ENCODE assay signal across 9 cellular contexts in the genomic region with DNA sequence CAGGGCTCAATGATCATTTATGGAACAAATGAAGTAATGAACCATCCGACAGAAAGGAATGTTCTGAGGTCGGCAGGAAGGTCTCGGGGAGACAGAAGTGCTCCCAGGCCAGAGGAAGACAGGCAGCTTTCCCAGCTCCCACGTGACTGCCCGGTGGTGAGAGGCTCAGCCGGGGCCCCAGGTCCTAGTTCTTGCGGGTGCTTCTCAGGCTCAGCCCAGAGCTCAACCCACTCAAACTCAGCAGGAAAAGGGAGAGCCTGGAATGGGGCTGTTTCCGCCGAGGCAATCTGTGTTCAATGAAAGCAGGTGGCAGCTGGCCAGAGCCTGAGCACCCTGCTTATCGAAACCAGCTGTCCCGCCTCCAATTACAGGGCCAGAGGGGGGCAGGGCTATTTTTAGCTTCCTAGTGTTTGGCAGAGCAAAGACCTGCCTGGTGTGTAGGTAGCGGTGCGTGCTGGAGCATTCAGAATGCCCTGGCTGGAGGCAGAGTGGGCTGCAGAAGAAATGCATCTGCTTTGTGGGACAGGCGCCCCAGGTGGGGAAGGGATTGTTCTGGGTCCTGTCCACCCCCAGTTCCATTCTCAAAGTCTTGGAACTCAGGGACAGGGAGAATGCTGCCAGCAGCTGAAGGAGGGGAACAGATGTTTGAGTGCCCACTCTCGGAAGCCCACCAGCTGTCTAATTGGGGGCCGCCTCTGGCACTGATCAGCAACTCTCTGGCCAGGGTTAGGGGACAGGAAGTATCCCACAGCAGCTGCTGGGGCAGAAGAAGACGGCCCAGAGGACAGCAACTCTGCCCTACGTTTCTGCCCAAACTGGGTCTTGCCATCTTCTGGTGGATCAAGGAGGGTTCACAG.
DNase-seq lines count a peak whose midpoint lies in the region; ATAC-seq, FAIRE-seq and TF ChIP-seq lines count a peak whose summit lies in the region.
"Had no signal": no experiment of that assay in that cellular context is flagged by ENCODE, and none has a peak within 500 bp of the region (broad histone marks: within the 10 kb centered on the region; RNA-seq: fewer than 3 reads in every experiment).

No MANE protein-coding gene starts in this region.

- no peaks in the 10 kb centered on the region for H3K9me3 Mint-ChIP-seq in astrocyte (ENCODE audit: unreplicated experiment)
- H3K9me3 Mint-ChIP-seq: brain had no signal

- peak overlapping the region; percentile 15 for H3K4me3 Mint-ChIP-seq in astrocyte (ENCODE audit: unreplicated experiment)

- intact Hi-C loops in gastrocnemius medialis (cut with DNase I; ENCODE audit: low total_unique reads): loop anchor here (10.0 kb wide), 1 partner anchor 142 kb away; a partner anchor contains a TSS

- H3K36me3 Mint-ChIP-seq in astrocyte (ENCODE audit: low read depth, unreplicated experiment): peaks cover 5% of the 10 kb centered on the region
- H3K36me3 Mint-ChIP-seq: brain had no signal

- no peaks in the 10 kb centered on the region for H4K20me1 ChIP-seq in astrocyte (ENCODE audit: insufficient read depth, low read length)
- H4K20me1 ChIP-seq in hepatocyte (ENCODE audit: insufficient read depth, poor library complexity, severe bottlenecking): no peaks in the 10 kb centered on the region

- peak; percentile 66 to 86 for ATAC-seq in gastrocnemius medialis
- no peak for ATAC-seq in HG02763 (IDR thresholded peaks at IDR 0.05; ENCODE audit: unreplicated experiment)
- ATAC-seq in GM21360 (IDR thresholded peaks at IDR 0.05; ENCODE audit: unreplicated experiment): no peak
- no peak for ATAC-seq in GM21381 (IDR thresholded peaks at IDR 0.05; ENCODE audit: unreplicated experiment)

- H3K9ac ChIP-seq in astrocyte (ENCODE audit: low read length): peak overlapping the region; percentile 43

- peaks cover 10% of the 10 kb centered on the region for H3K4me1 Mint-ChIP-seq in astrocyte (ENCODE audit: low read depth, unreplicated experiment)
- H3K4me1 Mint-ChIP-seq: brain had no signal

- H3K79me2 ChIP-seq in astrocyte (ENCODE audit: insufficient read depth, low read length) (no peaks in the 10 kb centered on the region), hepatocyte (no peaks in the 10 kb centered on the region)

- no peak for TF ChIP-seq POLR2A in gastrocnemius medialis (IDR thresholded peaks at IDR 0.05)

- H3K4me1 ChIP-seq in astrocyte (ENCODE audit: insufficient read depth, low read length) (peaks cover 31% of the 10 kb centered on the region), hepatocyte (ENCODE audit: insufficient read depth) (peaks cover 36% of the 10 kb centered on the region), gastrocnemius medialis (peaks cover 57 to 58% of the 10 kb centered on the region in 2 donors)

- DNase-seq in D721Med (ENCODE audit: insufficient read length, low spot score) (peak; percentile 74), NCI-H2081 treated with DMSO at 0.1 percent for 48 hours (lab: John Stamatoyannopoulos, UW) (peak; percentile 85), astrocyte (ENCODE audit: low read depth) (peak; percentile 90), hepatocyte (ENCODE audit: low spot score) (peak; percentile 90), gastrocnemius medialis (peak; percentile 29 to 67)

- H3K4me2 ChIP-seq in astrocyte (ENCODE audit: low read length) (peak overlapping the region; percentile 79), hepatocyte (peak overlapping the region; percentile 60)

- H3K27ac ChIP-seq in astrocyte (ENCODE audit: low read depth, low read length): peak overlapping the region; percentile 23
- peak overlapping the region; percentile 68 for H3K27ac ChIP-seq in hepatocyte
- H3K27ac ChIP-seq in gastrocnemius medialis: peak overlapping the region; percentile 52 to 78 (median 73)

- H3K4me3 ChIP-seq in astrocyte (ENCODE audit: insufficient read depth, low read depth, low read length): peak overlapping the region; percentile 6
- H3K4me3 ChIP-seq in hepatocyte: no peak overlapping the region
- peak overlapping the region; percentile 30 to 42 (median 36) for H3K4me3 ChIP-seq in gastrocnemius medialis

- no peak overlapping the region for H3K27ac Mint-ChIP-seq in astrocyte (ENCODE audit: unreplicated experiment)
- H3K27ac Mint-ChIP-seq: brain had no signal

- H3K36me3 ChIP-seq in astrocyte (ENCODE audit: insufficient read depth, low read length): no peaks in the 10 kb centered on the region
- no peaks in the 10 kb centered on the region for H3K36me3 ChIP-seq in hepatocyte (replicated peaks; ENCODE audit: insufficient read depth, low read depth)
- peaks cover 0 to 6% of the 10 kb centered on the region in 2 donors for H3K36me3 ChIP-seq in gastrocnemius medialis

- H3K27me3 ChIP-seq in astrocyte (ENCODE audit: insufficient read depth, low read length): no peaks in the 10 kb centered on the region
- H3K27me3 ChIP-seq in hepatocyte: no peaks in the 10 kb centered on the region
- no peaks in the 10 kb centered on the region for H3K27me3 ChIP-seq in gastrocnemius medialis

- H3K9me3 ChIP-seq in astrocyte (ENCODE audit: insufficient read depth, low read depth, low read length) (no peaks in the 10 kb centered on the region), hepatocyte (ENCODE audit: low read depth) (no peaks in the 10 kb centered on the region), gastrocnemius medialis (no peaks in the 10 kb centered on the region)

- in situ Hi-C loops in gastrocnemius medialis (cut with MboI; ENCODE audit: low sequenced_read_pairs in 4 of 4): no loop called here

- peaks cover 10% of the 10 kb centered on the region for H3K27me3 Mint-ChIP-seq in astrocyte (ENCODE audit: low read depth, unreplicated experiment)

- 19% methylated on average over 18 of the region's 18 CpGs for WGBS in hepatocyte (ENCODE audit: low lambda C conversion rate, missing lambda C conversion rate)

- FAIRE-seq in D721Med (lab: Jason Lieb, UNC) (no peak), astrocyte (lab: Jason Lieb, UNC) (no peak)

- H3K9me2 ChIP-seq in hepatocyte (replicated peaks; ENCODE audit: insufficient read depth): no peaks in the 10 kb centered on the region

- peak overlapping the region; percentile 47 for H2AFZ ChIP-seq in astrocyte (ENCODE audit: low read depth, low read length)
- H2AFZ ChIP-seq in hepatocyte: no peak overlapping the region

- no peak for TF ChIP-seq CTCF in D721Med (IDR thresholded peaks at IDR 0.05; ENCODE audit: insufficient read depth, missing control alignments)
- no peak for TF ChIP-seq CTCF in astrocyte (IDR thresholded peaks at IDR 0.05; ENCODE audit: insufficient read depth, low read depth, low read length)
- no peak for TF ChIP-seq CTCF in hepatocyte (IDR thresholded peaks at IDR 0.05; ENCODE audit: poor library complexity)
- TF ChIP-seq CTCF in gastrocnemius medialis (IDR thresholded peaks at IDR 0.05 in 4 of 5, conservative IDR thresholded peaks at IDR 0.05 in 1 of 5): no peak

Comparison
In these comparisons a context has a peak if more than half of its experiments do, and no peak if none do; other contexts are left out.
1. H3K27ac ChIP-seq: peak in every context shown above with its lines; median percentile 73 in gastrocnemius medialis; 68 in hepatocyte; 23 in astrocyte.
2. ATAC-seq: peak in gastrocnemius medialis (2 of 2); none in HG02763 (single experiment), GM21360 (single experiment) and GM21381 (single experiment).
3. Peak in every context shown above with its lines, with median percentiles within 50 percentile points of each other: DNase-seq.